Comparison of ENCODE assay signal across 1 cellular context in the genomic region with DNA sequence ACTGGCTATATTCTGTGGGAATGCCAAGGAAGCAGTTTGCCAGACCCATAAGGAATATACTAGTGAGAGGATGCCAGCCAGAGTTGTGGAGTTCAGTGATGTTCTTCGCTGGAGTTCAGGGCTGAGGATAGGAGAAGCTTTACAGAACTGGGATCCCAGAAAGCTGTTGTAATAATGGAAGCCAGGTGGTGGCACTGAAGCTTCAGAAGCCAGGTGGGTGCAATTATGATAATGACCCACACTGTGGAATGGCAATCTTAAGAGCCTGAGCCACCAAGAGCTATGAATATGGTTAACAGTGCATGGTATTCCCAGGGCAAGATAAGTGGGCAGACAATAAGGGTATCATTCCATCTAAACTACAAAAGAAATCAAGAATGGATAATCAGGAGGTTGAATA.
TF ChIP-seq lines count a peak whose summit lies in the region.

No MANE protein-coding gene starts in this region.

TF ChIP-seq in GM23338, 12 proteins besides CTCF, POLR2A, EP300 and RAD21 (continued from another document):
- TF ChIP-seq REST (IDR thresholded peaks at IDR 0.05; ENCODE audit: unreplicated experiment) (no peak), ZNF331 (CRISPR knock-in tag; IDR thresholded peaks at IDR 0.05; ENCODE audit: low read depth) (no peak), ZNF114 (CRISPR knock-in tag; IDR thresholded peaks at IDR 0.05) (no peak), POLR2AphosphoS5 (IDR thresholded peaks at IDR 0.05; ENCODE audit: low read depth) (no peak), STAT1 (IDR thresholded peaks at IDR 0.05; ENCODE audit: unreplicated experiment) (no peak), CREB1 (CRISPR knock-in tag; IDR thresholded peaks at IDR 0.05; ENCODE audit: low read depth) (no peak), JUNB (IDR thresholded peaks at IDR 0.05; ENCODE audit: unreplicated experiment) (no peak), EZH2 (IDR thresholded peaks at IDR 0.05; ENCODE audit: low read depth, unreplicated experiment) (no peak), NANOG (IDR thresholded peaks at IDR 0.05; ENCODE audit: borderline replicate concordance) (no peak), EZH2phosphoT487 (IDR thresholded peaks at IDR 0.05; ENCODE audit: unreplicated experiment) (no peak)
TF ChIP-seq in GM23338: peak in this region for 0.
